Comparison of ENCODE assay signal across 7 cellular contexts in the genomic region with DNA sequence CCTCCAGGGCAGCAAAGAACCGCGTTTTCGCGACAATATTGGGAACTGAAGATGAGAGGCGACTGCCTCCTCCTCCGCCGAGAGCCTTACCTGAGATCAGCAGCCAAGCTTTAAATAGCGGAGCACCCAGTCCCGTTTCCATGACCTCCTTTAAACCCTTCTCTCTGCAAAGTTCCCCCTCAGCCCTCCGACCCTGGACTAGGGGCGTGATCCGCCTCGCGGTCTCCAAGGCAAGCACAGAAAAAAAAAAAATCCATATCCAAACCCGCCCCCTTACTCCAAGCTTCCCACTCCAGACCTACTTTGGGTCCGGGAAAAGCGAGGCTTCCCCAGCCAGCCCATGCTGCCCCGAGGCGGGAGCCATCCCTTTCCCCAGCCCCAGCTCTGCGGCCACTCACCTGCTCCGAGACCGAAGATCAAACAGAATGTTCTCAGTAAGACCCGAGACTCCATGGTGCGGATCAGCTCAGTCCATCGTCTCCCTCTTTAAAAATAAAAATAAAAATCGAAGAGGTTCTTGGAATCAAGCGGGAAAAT. TPM values are rescaled to one million over a fixed set of nuclear protein-coding genes. Genes with fewer than 3 reads are reported as not detected.
DNase-seq lines count a peak whose midpoint lies in the region; ATAC-seq and TF ChIP-seq lines count a peak whose summit lies in the region.

No MANE protein-coding gene starts in this region.

- peaks cover 29% of the 10 kb centered on the region for H3K4me1 Mint-ChIP-seq in activated naive CD4-positive, alpha-beta T cell treated with anti-CD3 and anti-CD28 coated beads for 36 hours (ENCODE audit: low read depth)

- peak overlapping the region; percentile 91 for H3K27ac Mint-ChIP-seq in activated naive CD4-positive, alpha-beta T cell treated with anti-CD3 and anti-CD28 coated beads for 36 hours

- intact Hi-C loops in activated naive CD4-positive, alpha-beta T cell treated with anti-CD3 and anti-CD28 coated beads for 36 hours (cut with micrococcal nuclease) = loop anchor here (2.0 to 10.0 kb wide), 5 partner anchors 55 to 919 kb away; partner anchors contain the start of gene ARID2
- intact Hi-C loops in posterior vena cava (cut with DNase I) = no loop called here

- H3K4me3 ChIP-seq in GM12865 (ENCODE audit: low read depth, low read length) = peak overlapping the region; percentile 46
- H3K4me3 ChIP-seq in skeletal muscle cell (ENCODE audit: low read depth, low read length) = peak overlapping the region; percentile 49

- peaks cover 6% of the 10 kb centered on the region for H3K27me3 Mint-ChIP-seq in activated naive CD4-positive, alpha-beta T cell treated with anti-CD3 and anti-CD28 coated beads for 36 hours (ENCODE audit: low read depth)

- H3K36me3 Mint-ChIP-seq in activated naive CD4-positive, alpha-beta T cell treated with anti-CD3 and anti-CD28 coated beads for 36 hours (ENCODE audit: low read depth) = peaks cover 13% of the 10 kb centered on the region

- no peak for DNase-seq in GM12865 (ENCODE audit: low read depth)
- peak; percentile 81 for DNase-seq in NCI-H1105 treated with DMSO at 0.1 percent for 48 hours (lab: John Stamatoyannopoulos, UW)
- peak; percentile 25 for DNase-seq in activated naive CD4-positive, alpha-beta T cell treated with anti-CD3 and anti-CD28 coated beads for 36 hours
- peak; percentile 4 for DNase-seq in hepatic stellate cell (ENCODE audit: low spot score)
- no peak for DNase-seq in skeletal muscle cell (ENCODE audit: low read depth)
- DNase-seq in posterior vena cava (ENCODE audit: low spot score) = no peak

- CTCF ChIA-PET in activated naive CD4-positive, alpha-beta T cell treated with anti-CD3 and anti-CD28 coated beads for 36 hours (lab: Charles Lee) = interaction anchor here (0.6 to 6.9 kb wide), 16 partner anchors 12 to 912 kb away, joined by 3 to 128 read pairs (median 6); no protein-coding TSS in a partner anchor

- no peak for TF ChIP-seq CTCF in GM12865 (IDR thresholded peaks at IDR 0.05; ENCODE audit: insufficient read depth, low read depth, low read length, missing control alignments)

- H3K4me3 Mint-ChIP-seq in activated naive CD4-positive, alpha-beta T cell treated with anti-CD3 and anti-CD28 coated beads for 36 hours = peak overlapping the region; percentile 99

- no peak for ATAC-seq in GM21447 (IDR thresholded peaks at IDR 0.05; ENCODE audit: unreplicated experiment)

- peaks cover 8% of the 10 kb centered on the region for H3K9me3 Mint-ChIP-seq in activated naive CD4-positive, alpha-beta T cell treated with anti-CD3 and anti-CD28 coated beads for 36 hours

RNA-seq across cellular contexts. Expression of gene NELL2, which starts 0.6 kb away (rescaled TPM):
- 10 to 100 TPM; 61.9 to 72.2 TPM for total RNA-seq in activated naive CD4-positive, alpha-beta T cell treated with anti-CD3 and anti-CD28 coated beads for 36 hours
- 1 to 10 TPM in 1 of 2 donors, under 1 TPM in 1; 0.52 to 1.3 TPM for total RNA-seq in posterior vena cava

Comparison
In these comparisons a context has a peak if more than half of its experiments do, and no peak if none do; other contexts are left out.
1. DNase-seq: peak in NCI-H1105 treated with DMSO at 0.1 percent for 48 hours (single experiment), activated naive CD4-positive, alpha-beta T cell treated with anti-CD3 and anti-CD28 coated beads for 36 hours (single experiment) and hepatic stellate cell (single experiment); none in GM12865 (single experiment), skeletal muscle cell (single experiment) and posterior vena cava (single experiment).
2. RNA of gene NELL2, which starts 0.6 kb away (total RNA-seq): 61.9 to 72.2 TPM in activated naive CD4-positive, alpha-beta T cell treated with anti-CD3 and anti-CD28 coated beads for 36 hours; 0.52 to 1.3 TPM in posterior vena cava; every median in the first group is over 10 times any median in the second.